Comparison of ENCODE assay signal across 9 cellular contexts in genomic region chr2:63050916-63051794, GRCh38. TPM values are rescaled to one million over a fixed set of nuclear protein-coding genes. Genes with fewer than 3 reads are reported as not detected.
DNase-seq lines count a peak whose midpoint lies in the region; ATAC-seq, FAIRE-seq and TF ChIP-seq lines count a peak whose summit lies in the region.
"Had no signal": no experiment of that assay in that cellular context is flagged by ENCODE, and none has a peak within 500 bp of the region (broad histone marks: within the 10 kb centered on the region; RNA-seq: fewer than 3 reads in every experiment).

No MANE protein-coding gene starts in this region.

- FAIRE-seq in kidney (lab: Jason Lieb, UNC): no peak

- H3K27ac ChIP-seq in kidney (ENCODE audit: low read depth in 2 of 2, low read length in 2 of 2) (no peak overlapping the region), thyroid gland (no peak overlapping the region)

- intact Hi-C loops in activated T-helper 2 cell treated with anti-CD3 and anti-CD28 coated beads, Interferon-gamma antibody, Interleukin-2, Interleukin-4, amounts not matched to agents 10 μg/mL and 5 μg/mL and 100 μg/mL, durations not matched to agents 14 hours and 24 hours and 36 hours (cut with micrococcal nuclease): loop anchor here (1.0 to 10.0 kb wide), 3 partner anchors 7 to 594 kb away; no protein-coding TSS in a partner anchor
- intact Hi-C loops in kidney (cut with DNase I) (no loop called here), thyroid gland (cut with DNase I) (no loop called here)

- 2 to 5% methylated on average over 34 to 49 of the region's 50 CpGs for WGBS in thyroid gland, 2 donors

- peaks cover 30% of the 10 kb centered on the region for H3K4me1 Mint-ChIP-seq in activated T-helper 2 cell treated with anti-CD3 and anti-CD28 coated beads, Interferon-gamma antibody, Interleukin-2, Interleukin-4, amounts not matched to agents 10 μg/mL and 5 μg/mL and 100 μg/mL, durations not matched to agents 14 hours and 24 hours and 36 hours (ENCODE audit: low read depth)

- TF ChIP-seq CTCF in GM13976 (IDR thresholded peaks at IDR 0.05; ENCODE audit: borderline replicate concordance, control extremely low read depth, extremely low read depth, insufficient read depth, missing control alignments) (no peak), kidney (IDR thresholded peaks at IDR 0.05; ENCODE audit: borderline replicate concordance, extremely low read depth, insufficient read depth) (no peak), thyroid gland (IDR thresholded peaks at IDR 0.05) (no peak)

- no peak overlapping the region for H3K9ac ChIP-seq in kidney (ENCODE audit: low read length in 2 of 2)

- peak overlapping the region; percentile 67 for H3K4me3 Mint-ChIP-seq in activated T-helper 2 cell treated with anti-CD3 and anti-CD28 coated beads, Interferon-gamma antibody, Interleukin-2, Interleukin-4, amounts not matched to agents 10 μg/mL and 5 μg/mL and 100 μg/mL, durations not matched to agents 14 hours and 24 hours and 36 hours (ENCODE audit: low read depth)

- H3K4me1 ChIP-seq in kidney (ENCODE audit: control insufficient read depth in 1 of 2, insufficient read depth in 1 of 2, low read depth in 1 of 2, low read length in 2 of 2) (peaks cover 6 to 14% of the 10 kb centered on the region in 2 donors), thyroid gland (peaks cover 30 to 66% of the 10 kb centered on the region in 2 donors)

- no peaks in the 10 kb centered on the region for H3K36me3 ChIP-seq in kidney (ENCODE audit: control insufficient read depth in 1 of 2, insufficient read depth in 2 of 2, low read length in 2 of 2)
- no peaks in the 10 kb centered on the region for H3K36me3 ChIP-seq in thyroid gland

- H3K27ac Mint-ChIP-seq in activated T-helper 2 cell treated with anti-CD3 and anti-CD28 coated beads, Interferon-gamma antibody, Interleukin-2, Interleukin-4, amounts not matched to agents 10 μg/mL and 5 μg/mL and 100 μg/mL, durations not matched to agents 14 hours and 24 hours and 36 hours: no peak overlapping the region

- in situ Hi-C loops in GM13976 (cut with MboI; ENCODE audit: low sequenced_read_pairs, unreplicated experiment): no loop called here

- peaks cover 82% of the 10 kb centered on the region for H3K27me3 Mint-ChIP-seq in activated T-helper 2 cell treated with anti-CD3 and anti-CD28 coated beads, Interferon-gamma antibody, Interleukin-2, Interleukin-4, amounts not matched to agents 10 μg/mL and 5 μg/mL and 100 μg/mL, durations not matched to agents 14 hours and 24 hours and 36 hours (ENCODE audit: low read depth)

- H3K27me3 ChIP-seq in thyroid gland: peaks cover 69% of the 10 kb centered on the region

- ATAC-seq in HG03432 (IDR thresholded peaks at IDR 0.05; ENCODE audit: unreplicated experiment): peak; percentile 15
- ATAC-seq in HG03439 (IDR thresholded peaks at IDR 0.05; ENCODE audit: unreplicated experiment): no peak

- no peaks in the 10 kb centered on the region for H3K9me3 Mint-ChIP-seq in activated T-helper 2 cell treated with anti-CD3 and anti-CD28 coated beads, Interferon-gamma antibody, Interleukin-2, Interleukin-4, amounts not matched to agents 10 μg/mL and 5 μg/mL and 100 μg/mL, durations not matched to agents 14 hours and 24 hours and 36 hours

- peak; percentile 61 for DNase-seq in 8988T
- peak; percentile 48 for DNase-seq in GM13976 (ENCODE audit: low spot score)
- DNase-seq in activated T-helper 2 cell treated with anti-CD3 and anti-CD28 coated beads, Interferon-gamma antibody, Interleukin-2, Interleukin-4, amounts not matched to agents 10 μg/mL and 5 μg/mL and 100 μg/mL, durations not matched to agents 14 hours and 24 hours and 36 hours (ENCODE audit: low spot score): no peak
- DNase-seq in kidney: peak; percentile 72
- DNase-seq in thyroid gland: peak in 1 of 2 donors; percentile 18
- no peak for DNase-seq in NCI-H226
- DNase-seq: left cardiac atrium had no signal

- H3K36me3 Mint-ChIP-seq in activated T-helper 2 cell treated with anti-CD3 and anti-CD28 coated beads, Interferon-gamma antibody, Interleukin-2, Interleukin-4, amounts not matched to agents 10 μg/mL and 5 μg/mL and 100 μg/mL, durations not matched to agents 14 hours and 24 hours and 36 hours (ENCODE audit: low read depth): no peaks in the 10 kb centered on the region

- TF ChIP-seq POLR2A in thyroid gland (IDR thresholded peaks at IDR 0.05): no peak

- H3K9me3 ChIP-seq in kidney (ENCODE audit: control insufficient read depth in 1 of 2, low read length in 2 of 2): no peaks in the 10 kb centered on the region
- H3K9me3 ChIP-seq in thyroid gland: no peaks in the 10 kb centered on the region

- H3K4me3 ChIP-seq in kidney (ENCODE audit: low read length in 2 of 2) (peak overlapping the region; percentile 69 to 75), thyroid gland (replicated peaks in 1 of 3) (peak overlapping the region in 2 of 3 donors; percentile 23 to 44)

RNA-seq across cellular contexts. Expression of gene OTX1, which starts 0.5 kb away (rescaled TPM):
- not detected in 2 replicates for total RNA-seq in activated T-helper 2 cell treated with anti-CD3 and anti-CD28 coated beads, Interferon-gamma antibody, Interleukin-2, Interleukin-4, amounts not matched to agents 10 μg/mL and 5 μg/mL and 100 μg/mL, durations not matched to agents 14 hours and 24 hours and 36 hours
- total RNA-seq in kidney (not detected), thyroid gland (not detected)
- polyA plus RNA-seq in kidney (ENCODE audit: insufficient read depth, low read depth, low replicate concordance): not detected
- total RNA-seq: left cardiac atrium had no signal

Comparison
In these comparisons a context has a peak if more than half of its experiments do, and no peak if none do; other contexts are left out.
1. DNase-seq: peak in 8988T (single experiment), GM13976 (single experiment) and kidney (single experiment); none in activated T-helper 2 cell treated with anti-CD3 and anti-CD28 coated beads, Interferon-gamma antibody, Interleukin-2, Interleukin-4, amounts not matched to agents 10 μg/mL and 5 μg/mL and 100 μg/mL, durations not matched to agents 14 hours and 24 hours and 36 hours (single experiment) and NCI-H226 (single experiment).